15 cellular contexts compared by ENCODE assay signal in the genomic region with DNA sequence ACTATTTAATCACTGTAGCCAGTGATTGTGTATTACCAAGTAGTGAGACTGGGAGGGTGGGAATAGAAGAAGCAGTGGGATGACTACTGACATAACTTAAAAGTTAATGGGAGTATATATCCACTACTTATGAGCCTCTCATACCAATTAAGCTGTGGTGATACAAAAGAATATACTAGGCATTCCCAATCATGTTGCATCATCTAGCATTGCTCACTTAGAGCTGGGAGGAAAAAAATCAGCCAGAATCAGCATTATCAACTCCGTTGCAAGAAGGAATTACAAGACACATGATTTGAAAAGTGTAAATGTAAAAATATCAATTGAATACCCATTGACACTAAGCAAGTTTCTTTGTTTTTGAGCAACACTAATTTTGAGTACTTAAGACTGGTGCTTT. TPM values are rescaled to one million over a fixed set of nuclear protein-coding genes. Genes with fewer than 3 reads are reported as not detected.
A peak's percentile ranks its signal among the peaks of the same experiment; 100 is the strongest.
DNase-seq lines count a peak whose midpoint lies in the region; ATAC-seq and TF ChIP-seq lines count a peak whose summit lies in the region.
"Had no signal": no experiment of that assay in that cellular context is flagged by ENCODE, and none has a peak within 500 bp of the region (broad histone marks: within the 10 kb centered on the region; RNA-seq: fewer than 3 reads in every experiment).

No MANE protein-coding gene starts in this region.

- H3K36me3 Mint-ChIP-seq in naive B cell, result no peaks in the 10 kb centered on the region
- H3K36me3 Mint-ChIP-seq in activated naive CD4-positive, alpha-beta T cell treated with anti-CD3 and anti-CD28 coated beads, Interleukin-2, amount 10 ng/mL, durations not matched to agents 7 days and 5 days, result no peaks in the 10 kb centered on the region

- no peaks in the 10 kb centered on the region for H3K9me2 ChIP-seq in MM.1S (replicated peaks; ENCODE audit: insufficient read depth, low read length)

- H3K9me3 ChIP-seq in ES-I3 (ENCODE audit: control insufficient read depth, insufficient read depth, low read length) (no peaks in the 10 kb centered on the region), body of pancreas (no peaks in the 10 kb centered on the region), MM.1S (replicated peaks; ENCODE audit: insufficient read depth, low read length) (no peaks in the 10 kb centered on the region)
- H3K9me3 ChIP-seq: BE2C had no signal

- DNase-seq in AG10803 (ENCODE audit: low read depth) (peak; percentile 62), body of pancreas (no peak), naive B cell (no peak), SIG-M5 (lab: John Stamatoyannopoulos, UW) (no peak), MM.1S (no peak), NCI-H2107 (lab: John Stamatoyannopoulos, UW) (no peak)
- DNase-seq in activated naive CD4-positive, alpha-beta T cell treated with anti-CD3 and anti-CD28 coated beads, Interleukin-2, amount 10 ng/mL, durations not matched to agents 7 days and 5 days, result no peak
- DNase-seq: DND-41, NCI-H524 treated with DMSO at 0.1 percent for 48 hours, occipital lobe, SW 1271 had no signal

- no peak overlapping the region for H3K4me2 ChIP-seq in MM.1S (ENCODE audit: low read depth, low read length)

- no peaks in the 10 kb centered on the region for H3K36me3 ChIP-seq in ES-I3 (ENCODE audit: insufficient read depth, low read length)
- H3K36me3 ChIP-seq in body of pancreas (replicated peaks in 1 of 2; ENCODE audit: insufficient read depth in 1 of 2, low read depth in 2 of 2), result no peaks in the 10 kb centered on the region
- H3K36me3 ChIP-seq in MM.1S (replicated peaks; ENCODE audit: insufficient read depth, low read length), result no peaks in the 10 kb centered on the region
- H3K36me3 ChIP-seq: BE2C had no signal

- peak overlapping the region in 3 of 4 donors; percentile 74 to 85 (median 78) for H3K27ac ChIP-seq in body of pancreas
- H3K27ac ChIP-seq in MM.1S (ENCODE audit: low read length), result no peak overlapping the region

- no peak overlapping the region for H2AFZ ChIP-seq in MM.1S (ENCODE audit: low read length)

- intact Hi-C loops in body of pancreas (cut with DNase I), result no loop called here

- no peaks in the 10 kb centered on the region for H3F3A ChIP-seq in MM.1S (ENCODE audit: insufficient read depth, low read length)

- CTCF ChIA-PET in activated naive CD4-positive, alpha-beta T cell treated with anti-CD3 and anti-CD28 coated beads, Interleukin-2, amount 10 ng/mL, durations not matched to agents 7 days and 5 days (lab: Charles Lee), result interaction anchor here (1.4 kb wide), 1 partner anchor 38 kb away, joined by 3 read pairs; no protein-coding TSS in a partner anchor

- H3K9ac ChIP-seq in ES-I3 (ENCODE audit: low read depth, low read length) (peak overlapping the region; percentile 86; the same call in 1 of the 2 replicates), MM.1S (ENCODE audit: low read length) (no peak overlapping the region)

- no peak overlapping the region for H3K27ac Mint-ChIP-seq in naive B cell
- no peak overlapping the region for H3K27ac Mint-ChIP-seq in activated naive CD4-positive, alpha-beta T cell treated with anti-CD3 and anti-CD28 coated beads, Interleukin-2, amount 10 ng/mL, durations not matched to agents 7 days and 5 days
- H3K27ac Mint-ChIP-seq: activated T-cell treated with anti-CD3 and anti-CD28 coated beads, Interleukin-2, amount 50 U/mL, for 24 hours had no signal

- no peaks in the 10 kb centered on the region for H3K27me3 ChIP-seq in body of pancreas
- H3K27me3 ChIP-seq in MM.1S (replicated peaks; ENCODE audit: insufficient read depth, low read length), result no peaks in the 10 kb centered on the region

- ATAC-seq in body of pancreas (no peak), naive B cell (ENCODE audit: low read depth in 2 of 2) (no peak)
- ATAC-seq: HCT116 had no signal

- H3K4me3 ChIP-seq in AG10803 (ENCODE audit: low read length) (no peak overlapping the region), body of pancreas (no peak overlapping the region), MM.1S (ENCODE audit: low read length) (no peak overlapping the region)

- H3K27me3 Mint-ChIP-seq in naive B cell, result peaks cover 8 to 37% (median 31%) of the 10 kb centered on the region in 3 donors
- peaks cover 47% of the 10 kb centered on the region for H3K27me3 Mint-ChIP-seq in activated naive CD4-positive, alpha-beta T cell treated with anti-CD3 and anti-CD28 coated beads, Interleukin-2, amount 10 ng/mL, durations not matched to agents 7 days and 5 days

- peaks cover 9 to 12% (median 11%) of the 10 kb centered on the region in 3 donors for H3K4me1 Mint-ChIP-seq in naive B cell
- H3K4me1 Mint-ChIP-seq in activated naive CD4-positive, alpha-beta T cell treated with anti-CD3 and anti-CD28 coated beads, Interleukin-2, amount 10 ng/mL, durations not matched to agents 7 days and 5 days, result peaks cover 15% of the 10 kb centered on the region

- TF ChIP-seq CTCF in AG10803 (conservative IDR thresholded peaks at IDR 0.05; ENCODE audit: low read length) (no peak), body of pancreas (IDR thresholded peaks at IDR 0.05) (no peak), MM.1S (IDR thresholded peaks at IDR 0.05; ENCODE audit: low read length) (no peak)

- H3K4me1 ChIP-seq in ES-I3 (ENCODE audit: insufficient read depth, low read length) (peaks cover 13% of the 10 kb centered on the region), body of pancreas (peaks cover 11% of the 10 kb centered on the region), MM.1S (ENCODE audit: low read length) (no peaks in the 10 kb centered on the region)
- H3K4me1 ChIP-seq: BE2C had no signal

- WGBS in body of pancreas, 2 donors, result 53 to 62% methylated on average over 1 of the region's 1 CpG

- TF ChIP-seq POLR2A in body of pancreas (IDR thresholded peaks at IDR 0.05), result no peak

- no peaks in the 10 kb centered on the region for H3K9me3 Mint-ChIP-seq in naive B cell
- H3K9me3 Mint-ChIP-seq in activated naive CD4-positive, alpha-beta T cell treated with anti-CD3 and anti-CD28 coated beads, Interleukin-2, amount 10 ng/mL, durations not matched to agents 7 days and 5 days, result no peaks in the 10 kb centered on the region
- H3K9me3 Mint-ChIP-seq: activated T-cell treated with anti-CD3 and anti-CD28 coated beads, Interleukin-2, amount 50 U/mL, for 24 hours had no signal

- no peaks in the 10 kb centered on the region for H3K79me2 ChIP-seq in MM.1S (ENCODE audit: low read length)

- no peaks in the 10 kb centered on the region for H4K20me1 ChIP-seq in MM.1S (ENCODE audit: insufficient read depth, low read length)

- peak overlapping the region in 6 of 8 donors; percentile 29 to 74 (median 54) for H3K4me3 Mint-ChIP-seq in naive B cell
- H3K4me3 Mint-ChIP-seq in activated naive CD4-positive, alpha-beta T cell treated with anti-CD3 and anti-CD28 coated beads, Interleukin-2, amount 10 ng/mL, durations not matched to agents 7 days and 5 days, result no peak overlapping the region
- H3K4me3 Mint-ChIP-seq: activated T-cell treated with anti-CD3 and anti-CD28 coated beads, Interleukin-2, amount 50 U/mL, for 24 hours had no signal

RNA-seq across cellular contexts. Expression of a gene that starts 0.7 kb away (rescaled TPM):
- 1 to 10 TPM; 4.4 to 5.6 TPM for total RNA-seq in body of pancreas
- under 1 TPM in 3 of 6 donors, not detected in 3; 0.22 to 0.40 (median 0.38) TPM for polyA plus RNA-seq in naive B cell (ENCODE audit: low read depth in 6 of 6)

RNA-seq across cellular contexts. Expression of a gene that starts 8.5 kb away (rescaled TPM):
- total RNA-seq in body of pancreas, result 10 to 100 TPM in 1 of 2 donors, 1 to 10 TPM in 1; 4.0 to 19.7 TPM
- 1 to 10 TPM in 1 of 6 donors, under 1 TPM in 4, not detected in 1; 0.30 to 1.3 (median 0.36) TPM for polyA plus RNA-seq in naive B cell (ENCODE audit: low read depth in 6 of 6)

RNA-seq across cellular contexts. Expression of a gene that starts 44.4 kb away (rescaled TPM):
- total RNA-seq in body of pancreas, result 10 to 100 TPM; 28.5 to 43.8 TPM
- 100 to 1,000 TPM in 1 of 6 donors, 10 to 100 TPM in 5; 54.4 to 103 (median 76.5) TPM for polyA plus RNA-seq in naive B cell (ENCODE audit: low read depth in 6 of 6)

RNA-seq across cellular contexts. Expression of a gene that starts 45.4 kb away (rescaled TPM):
- total RNA-seq in body of pancreas, result 10 to 100 TPM in 1 of 2 donors, 1 to 10 TPM in 1; 7.9 to 10.6 TPM
- polyA plus RNA-seq in naive B cell (ENCODE audit: low read depth in 6 of 6), result 10 to 100 TPM; 16.7 to 26.4 (median 22.3) TPM
